Comparison of ENCODE assay signal across 1 cellular context in the genomic region with DNA sequence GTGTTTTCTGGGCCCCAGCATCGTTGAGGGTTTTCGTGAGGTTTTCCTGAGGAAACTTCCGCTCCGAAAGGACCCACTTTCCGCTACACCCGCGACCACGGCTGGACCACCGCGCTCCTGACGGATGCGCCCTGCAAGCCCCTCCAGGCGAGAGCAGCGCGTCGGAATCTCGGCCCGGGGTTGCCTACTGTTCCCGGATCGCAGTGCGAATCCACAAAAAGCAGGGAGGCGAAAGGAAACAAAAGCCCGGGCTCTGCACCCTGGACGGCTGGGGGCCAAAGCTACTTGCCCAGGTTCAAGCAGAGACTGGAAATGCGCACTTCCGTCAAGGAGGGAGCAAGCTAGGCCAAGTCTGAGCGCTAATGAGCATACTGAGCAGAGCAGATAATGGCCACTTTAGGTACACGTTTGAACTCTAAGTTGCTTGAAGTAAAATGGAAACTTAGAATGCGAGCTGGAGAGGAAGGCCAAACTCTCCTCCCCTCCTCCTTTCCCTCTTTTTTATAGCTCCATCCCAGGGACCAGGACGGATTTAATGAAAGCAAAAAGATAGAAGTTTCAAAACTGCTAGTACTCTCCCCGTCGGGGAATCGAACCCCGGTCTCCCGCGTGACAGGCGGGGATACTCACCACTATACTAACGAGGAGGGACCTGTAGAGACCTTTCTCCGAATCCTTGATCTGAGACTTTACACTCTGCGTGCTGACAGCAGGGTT.
A peak's percentile ranks its signal among the peaks of the same experiment; 100 is the strongest.
TF ChIP-seq lines count a peak whose summit lies in the region.

No MANE protein-coding gene starts in this region.

TF ChIP-seq in HepG2, 621 proteins besides CTCF, POLR2A, EP300 and RAD21 (continued from another document and continues in another):
- TF ChIP-seq, protein P1, sequence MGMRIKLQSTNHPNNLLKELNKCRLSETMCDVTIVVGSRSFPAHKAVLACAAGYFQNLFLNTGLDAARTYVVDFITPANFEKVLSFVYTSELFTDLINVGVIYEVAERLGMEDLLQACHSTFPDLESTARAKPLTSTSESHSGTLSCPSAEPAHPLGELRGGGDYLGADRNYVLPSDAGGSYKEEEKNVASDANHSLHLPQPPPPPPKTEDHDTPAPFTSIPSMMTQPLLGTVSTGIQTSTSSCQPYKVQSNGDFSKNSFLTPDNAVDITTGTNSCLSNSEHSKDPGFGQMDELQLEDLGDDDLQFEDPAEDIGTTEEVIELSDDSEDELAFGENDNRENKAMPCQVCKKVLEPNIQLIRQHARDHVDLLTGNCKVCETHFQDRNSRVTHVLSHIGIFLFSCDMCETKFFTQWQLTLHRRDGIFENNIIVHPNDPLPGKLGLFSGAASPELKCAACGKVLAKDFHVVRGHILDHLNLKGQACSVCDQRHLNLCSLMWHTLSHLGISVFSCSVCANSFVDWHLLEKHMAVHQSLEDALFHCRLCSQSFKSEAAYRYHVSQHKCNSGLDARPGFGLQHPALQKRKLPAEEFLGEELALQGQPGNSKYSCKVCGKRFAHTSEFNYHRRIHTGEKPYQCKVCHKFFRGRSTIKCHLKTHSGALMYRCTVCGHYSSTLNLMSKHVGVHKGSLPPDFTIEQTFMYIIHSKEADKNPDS (CRISPR knock-in tag; IDR thresholded peaks at IDR 0.05) = peak; percentile 99
- TF ChIP-seq, protein P2, sequence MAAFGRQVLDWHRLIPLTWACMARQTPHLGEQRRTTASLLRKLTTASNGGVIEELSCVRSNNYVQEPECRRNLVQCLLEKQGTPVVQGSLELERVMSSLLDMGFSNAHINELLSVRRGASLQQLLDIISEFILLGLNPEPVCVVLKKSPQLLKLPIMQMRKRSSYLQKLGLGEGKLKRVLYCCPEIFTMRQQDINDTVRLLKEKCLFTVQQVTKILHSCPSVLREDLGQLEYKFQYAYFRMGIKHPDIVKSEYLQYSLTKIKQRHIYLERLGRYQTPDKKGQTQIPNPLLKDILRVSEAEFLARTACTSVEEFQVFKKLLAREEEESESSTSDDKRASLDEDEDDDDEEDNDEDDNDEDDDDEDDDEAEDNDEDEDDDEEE (CRISPR knock-in tag; IDR thresholded peaks at IDR 0.05) = no peak
- TF ChIP-seq MED8 (CRISPR knock-in tag; IDR thresholded peaks at IDR 0.05; ENCODE audit: insufficient replicate concordance) (no peak), ZNF546 (CRISPR knock-in tag; conservative IDR thresholded peaks at IDR 0.05) (no peak; the same call in 1 of the 2 replicates), MED13 (CRISPR knock-in tag; IDR thresholded peaks at IDR 0.05) (no peak; the same call in 1 of the 2 replicates), KAT2B (IDR thresholded peaks at IDR 0.05; ENCODE audit: borderline replicate concordance, low read depth, low read length) (no peak), FOXK2 (IDR thresholded peaks at IDR 0.05) (no peak), ZNF660 (CRISPR knock-in tag; IDR thresholded peaks at IDR 0.05; ENCODE audit: borderline replicate concordance, low read depth) (no peak), ZBTB1 (CRISPR knock-in tag; IDR thresholded peaks at IDR 0.05; ENCODE audit: borderline replicate concordance) (0 out of 2 replicates have a peak, but pooled peaks have one; percentile 19), ZNF124 (CRISPR knock-in tag; IDR thresholded peaks at IDR 0.05) (no peak), ARID2 (CRISPR knock-in tag; IDR thresholded peaks at IDR 0.05; ENCODE audit: borderline replicate concordance) (no peak), HNF4A (CRISPR knock-in tag; IDR thresholded peaks at IDR 0.05) (no peak; the same call in 1 of the 2 replicates), ZKSCAN8 (CRISPR knock-in tag; IDR thresholded peaks at IDR 0.05; ENCODE audit: borderline replicate concordance) (peak; percentile 47; the same call in 1 of the 2 replicates), ELF4 (CRISPR knock-in tag; IDR thresholded peaks at IDR 0.05; ENCODE audit: borderline replicate concordance) (no peak), ZNF549 (CRISPR knock-in tag; IDR thresholded peaks at IDR 0.05) (no peak), PRDM4 (CRISPR knock-in tag; IDR thresholded peaks at IDR 0.05; ENCODE audit: borderline replicate concordance) (no peak), ZNF652 (CRISPR knock-in tag; IDR thresholded peaks at IDR 0.05; ENCODE audit: borderline replicate concordance, low read depth) (no peak), ZNF570 (CRISPR knock-in tag; IDR thresholded peaks at IDR 0.05; ENCODE audit: borderline replicate concordance) (no peak), NFE2L2 (IDR thresholded peaks at IDR 0.05; ENCODE audit: low read length) (no peak), HOXA3 (CRISPR knock-in tag; IDR thresholded peaks at IDR 0.05) (no peak), CENPX (CRISPR knock-in tag; IDR thresholded peaks at IDR 0.05) (no peak), ZNF564 (CRISPR knock-in tag; IDR thresholded peaks at IDR 0.05) (no peak), CREB1 (IDR thresholded peaks at IDR 0.05) (no peak), CREB1 (CRISPR knock-in tag; IDR thresholded peaks at IDR 0.05) (no peak), HNRNPH1 (optimal IDR thresholded peaks at IDR 0.05; ENCODE audit: low read depth, low read length) (no peak), ARNTL (CRISPR knock-in tag; IDR thresholded peaks at IDR 0.05) (no peak), HOXD1 (CRISPR knock-in tag; IDR thresholded peaks at IDR 0.05) (peak; percentile 11; the same call in 1 of the 2 replicates), JUND (CRISPR knock-in tag; IDR thresholded peaks at IDR 0.05) (no peak), DMAP1 (CRISPR knock-in tag; IDR thresholded peaks at IDR 0.05) (no peak), ZNF674 (CRISPR knock-in tag; IDR thresholded peaks at IDR 0.05; ENCODE audit: low read depth) (no peak), ZNF207 (IDR thresholded peaks at IDR 0.05; ENCODE audit: borderline replicate concordance) (no peak), YEATS2 (CRISPR knock-in tag; IDR thresholded peaks at IDR 0.05; ENCODE audit: borderline replicate concordance) (0 out of 2 replicates have a peak, but pooled peaks have one; percentile 17), GTF3A (CRISPR knock-in tag; conservative IDR thresholded peaks at IDR 0.05) (no peak), ZNF773 (CRISPR knock-in tag; IDR thresholded peaks at IDR 0.05; ENCODE audit: borderline replicate concordance) (0 out of 2 replicates have a peak, but pooled peaks have one; percentile 21), GABPA (IDR thresholded peaks at IDR 0.05; ENCODE audit: low read depth, low read length) (no peak), GABPA (CRISPR knock-in tag; IDR thresholded peaks at IDR 0.05; ENCODE audit: low read depth) (no peak), SMC3 (IDR thresholded peaks at IDR 0.05; ENCODE audit: low read length) (no peak), ETV5 (CRISPR knock-in tag; IDR thresholded peaks at IDR 0.05; ENCODE audit: borderline replicate concordance) (no peak; the same call in 1 of the 2 replicates), ATF7-NPFF (CRISPR knock-in tag; IDR thresholded peaks at IDR 0.05; ENCODE audit: low read depth) (no peak), HIVEP1 (CRISPR knock-in tag; IDR thresholded peaks at IDR 0.05) (no peak), CREM (IDR thresholded peaks at IDR 0.05) (no peak), CREM (CRISPR knock-in tag; IDR thresholded peaks at IDR 0.05) (no peak), PHF8 (CRISPR knock-in tag; IDR thresholded peaks at IDR 0.05) (no peak; the same call in 1 of the 2 replicates), DMTF1 (CRISPR knock-in tag; IDR thresholded peaks at IDR 0.05) (no peak), SOX5 (CRISPR knock-in tag; IDR thresholded peaks at IDR 0.05; ENCODE audit: borderline replicate concordance) (peak; percentile 23; the same call in 1 of the 2 replicates), POLR2AphosphoS5 (IDR thresholded peaks at IDR 0.05; ENCODE audit: low read depth, low read length) (no peak), NONO (IDR thresholded peaks at IDR 0.05) (no peak), NONO (CRISPR knock-in tag; conservative IDR thresholded peaks at IDR 0.05) (0 out of 2 replicates have a peak, but pooled peaks have one; percentile 47), ZNF264 (CRISPR knock-in tag; IDR thresholded peaks at IDR 0.05) (peak; percentile 31; the same call in 1 of the 2 replicates), ETS1 (CRISPR knock-in tag; IDR thresholded peaks at IDR 0.05) (no peak), KLF15 (CRISPR knock-in tag; IDR thresholded peaks at IDR 0.05; ENCODE audit: borderline replicate concordance) (no peak), ZNF703 (CRISPR knock-in tag; IDR thresholded peaks at IDR 0.05; ENCODE audit: borderline replicate concordance) (no peak), SMARCC2 (IDR thresholded peaks at IDR 0.05) (no peak), DNMT1 (CRISPR knock-in tag; IDR thresholded peaks at IDR 0.05) (no peak)
- TF ChIP-seq, protein P3, sequence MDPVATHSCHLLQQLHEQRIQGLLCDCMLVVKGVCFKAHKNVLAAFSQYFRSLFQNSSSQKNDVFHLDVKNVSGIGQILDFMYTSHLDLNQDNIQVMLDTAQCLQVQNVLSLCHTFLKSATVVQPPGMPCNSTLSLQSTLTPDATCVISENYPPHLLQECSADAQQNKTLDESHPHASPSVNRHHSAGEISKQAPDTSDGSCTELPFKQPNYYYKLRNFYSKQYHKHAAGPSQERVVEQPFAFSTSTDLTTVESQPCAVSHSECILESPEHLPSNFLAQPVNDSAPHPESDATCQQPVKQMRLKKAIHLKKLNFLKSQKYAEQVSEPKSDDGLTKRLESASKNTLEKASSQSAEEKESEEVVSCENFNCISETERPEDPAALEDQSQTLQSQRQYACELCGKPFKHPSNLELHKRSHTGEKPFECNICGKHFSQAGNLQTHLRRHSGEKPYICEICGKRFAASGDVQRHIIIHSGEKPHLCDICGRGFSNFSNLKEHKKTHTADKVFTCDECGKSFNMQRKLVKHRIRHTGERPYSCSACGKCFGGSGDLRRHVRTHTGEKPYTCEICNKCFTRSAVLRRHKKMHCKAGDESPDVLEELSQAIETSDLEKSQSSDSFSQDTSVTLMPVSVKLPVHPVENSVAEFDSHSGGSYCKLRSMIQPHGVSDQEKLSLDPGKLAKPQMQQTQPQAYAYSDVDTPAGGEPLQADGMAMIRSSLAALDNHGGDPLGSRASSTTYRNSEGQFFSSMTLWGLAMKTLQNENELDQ (CRISPR knock-in tag; IDR thresholded peaks at IDR 0.05; ENCODE audit: borderline replicate concordance) = no peak
- TF ChIP-seq, protein P4, sequence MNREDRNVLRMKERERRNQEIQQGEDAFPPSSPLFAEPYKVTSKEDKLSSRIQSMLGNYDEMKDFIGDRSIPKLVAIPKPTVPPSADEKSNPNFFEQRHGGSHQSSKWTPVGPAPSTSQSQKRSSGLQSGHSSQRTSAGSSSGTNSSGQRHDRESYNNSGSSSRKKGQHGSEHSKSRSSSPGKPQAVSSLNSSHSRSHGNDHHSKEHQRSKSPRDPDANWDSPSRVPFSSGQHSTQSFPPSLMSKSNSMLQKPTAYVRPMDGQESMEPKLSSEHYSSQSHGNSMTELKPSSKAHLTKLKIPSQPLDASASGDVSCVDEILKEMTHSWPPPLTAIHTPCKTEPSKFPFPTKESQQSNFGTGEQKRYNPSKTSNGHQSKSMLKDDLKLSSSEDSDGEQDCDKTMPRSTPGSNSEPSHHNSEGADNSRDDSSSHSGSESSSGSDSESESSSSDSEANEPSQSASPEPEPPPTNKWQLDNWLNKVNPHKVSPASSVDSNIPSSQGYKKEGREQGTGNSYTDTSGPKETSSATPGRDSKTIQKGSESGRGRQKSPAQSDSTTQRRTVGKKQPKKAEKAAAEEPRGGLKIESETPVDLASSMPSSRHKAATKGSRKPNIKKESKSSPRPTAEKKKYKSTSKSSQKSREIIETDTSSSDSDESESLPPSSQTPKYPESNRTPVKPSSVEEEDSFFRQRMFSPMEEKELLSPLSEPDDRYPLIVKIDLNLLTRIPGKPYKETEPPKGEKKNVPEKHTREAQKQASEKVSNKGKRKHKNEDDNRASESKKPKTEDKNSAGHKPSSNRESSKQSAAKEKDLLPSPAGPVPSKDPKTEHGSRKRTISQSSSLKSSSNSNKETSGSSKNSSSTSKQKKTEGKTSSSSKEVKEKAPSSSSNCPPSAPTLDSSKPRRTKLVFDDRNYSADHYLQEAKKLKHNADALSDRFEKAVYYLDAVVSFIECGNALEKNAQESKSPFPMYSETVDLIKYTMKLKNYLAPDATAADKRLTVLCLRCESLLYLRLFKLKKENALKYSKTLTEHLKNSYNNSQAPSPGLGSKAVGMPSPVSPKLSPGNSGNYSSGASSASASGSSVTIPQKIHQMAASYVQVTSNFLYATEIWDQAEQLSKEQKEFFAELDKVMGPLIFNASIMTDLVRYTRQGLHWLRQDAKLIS (CRISPR knock-in tag; IDR thresholded peaks at IDR 0.05) = no peak
